ENCODE assay signal across 1 cellular context in genomic region chr12:29710104-29710503, GRCh38.
TF ChIP-seq lines count a peak whose summit lies in the region.

No MANE protein-coding gene starts in this region.

TF ChIP-seq in H1, 55 proteins besides CTCF, POLR2A, EP300 and RAD21 (continued from another document):
- no peak for TF ChIP-seq PHF8 (conservative IDR thresholded peaks at IDR 0.05; ENCODE audit: low read depth, low read length)
- TF ChIP-seq CHD7 (IDR thresholded peaks at IDR 0.05; ENCODE audit: insufficient replicate concordance, low read length), result no peak
TF ChIP-seq in H1: peak in this region for 2.
